9 cellular contexts compared by ENCODE assay signal in the genomic region with DNA sequence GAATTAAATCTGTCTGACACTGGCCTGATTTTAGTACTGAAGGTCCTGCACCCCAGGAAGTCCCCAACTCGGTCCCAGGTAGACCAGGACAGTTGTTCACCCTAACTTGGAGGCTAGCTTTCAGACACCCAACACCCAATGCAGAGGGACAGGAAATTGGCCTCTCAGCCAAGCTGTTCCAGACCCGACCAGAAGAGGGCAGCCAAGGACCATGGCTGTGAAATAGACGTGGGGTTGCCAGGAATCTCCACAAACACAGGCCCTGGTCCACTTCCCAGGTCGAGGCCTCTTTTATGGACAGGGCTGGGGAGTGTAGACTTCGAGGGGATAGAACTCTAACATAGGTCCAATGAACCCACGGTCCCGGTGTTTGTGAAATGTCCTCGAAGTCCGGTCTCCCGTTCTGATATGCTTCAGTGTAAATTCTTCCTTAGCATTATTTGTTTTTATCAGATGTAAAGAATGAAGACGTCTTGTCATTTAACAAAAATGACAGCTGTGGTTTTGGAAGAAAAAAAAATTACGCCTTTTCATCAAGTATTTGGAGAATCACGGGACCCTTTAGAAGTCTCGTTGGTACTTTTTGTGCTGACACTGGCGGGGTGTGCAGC.
DNase-seq lines count a peak whose midpoint lies in the region; ATAC-seq and TF ChIP-seq lines count a peak whose summit lies in the region.
"Had no signal": no experiment of that assay in that cellular context is flagged by ENCODE, and none has a peak within 500 bp of the region (broad histone marks: within the 10 kb centered on the region; RNA-seq: fewer than 3 reads in every experiment).

No MANE protein-coding gene starts in this region.

- ATAC-seq in GM18498 (IDR thresholded peaks at IDR 0.05; ENCODE audit: unreplicated experiment) = peak; percentile 79
- peak; percentile 90 for ATAC-seq in HG02885 (IDR thresholded peaks at IDR 0.05; ENCODE audit: poor library complexity, unreplicated experiment)

- H3K36me3 ChIP-seq in neural cell (ENCODE audit: insufficient read depth, low read length) = no peaks in the 10 kb centered on the region

- H2AFZ ChIP-seq in neural cell (ENCODE audit: low read depth, low read length) = no peak overlapping the region

- H3K9ac ChIP-seq in neural cell (ENCODE audit: low read length) = no peak overlapping the region

- no peak overlapping the region for H3K4me2 ChIP-seq in neural cell (ENCODE audit: low read length)

- CTCF ChIA-PET in activated CD4-positive, alpha-beta T cell treated with anti-CD3 and anti-CD28 coated beads, Interleukin-2, amount 10 ng/mL, durations not matched to agents 7 days and 5 days (lab: Charles Lee) = no interaction called here

- TF ChIP-seq RAD21 in neural cell (conservative IDR thresholded peaks at IDR 0.05) = peak; percentile 99

- POLR2A ChIA-PET in activated CD4-positive, alpha-beta T cell treated with anti-CD3 and anti-CD28 coated beads, Interleukin-2, amount 10 ng/mL, durations not matched to agents 7 days and 5 days (lab: Charles Lee) = no interaction called here

- TF ChIP-seq CTCF in AG09319 (IDR thresholded peaks at IDR 0.05; ENCODE audit: low read depth, low read length) (peak; percentile 91), neural cell (IDR thresholded peaks at IDR 0.05; ENCODE audit: poor library complexity, severe bottlenecking) (peak; percentile 97)

- no peaks in the 10 kb centered on the region for H3F3A ChIP-seq in neural cell (ENCODE audit: insufficient read depth, low read length, poor library complexity, severe bottlenecking)

- no peaks in the 10 kb centered on the region for H3K9me3 ChIP-seq in neural cell (ENCODE audit: low read length)

- H3K79me2 ChIP-seq in neural cell (replicated peaks; ENCODE audit: insufficient read depth, low read length) = no peaks in the 10 kb centered on the region

- H3K4me3 ChIP-seq in neural cell (ENCODE audit: low read length) = no peak overlapping the region
- H3K4me3 ChIP-seq: skin epidermis had no signal

- H4K20me1 ChIP-seq in neural cell (ENCODE audit: insufficient read depth) = no peaks in the 10 kb centered on the region

- H3K4me1 Mint-ChIP-seq in activated CD4-positive, alpha-beta T cell treated with anti-CD3 and anti-CD28 coated beads, Interleukin-2, amount 10 ng/mL, durations not matched to agents 7 days and 5 days = no peaks in the 10 kb centered on the region

- no peaks in the 10 kb centered on the region for H3K27me3 ChIP-seq in neural cell (ENCODE audit: insufficient read depth, low read depth, low read length)

- no peaks in the 10 kb centered on the region for H3K9me2 ChIP-seq in neural cell (ENCODE audit: insufficient read depth, low read length)

- H3K9me3 Mint-ChIP-seq in activated CD4-positive, alpha-beta T cell treated with anti-CD3 and anti-CD28 coated beads, Interleukin-2, amount 10 ng/mL, durations not matched to agents 7 days and 5 days = no peaks in the 10 kb centered on the region

- peak; percentile 14 for TF ChIP-seq EP300 in neural cell (conservative IDR thresholded peaks at IDR 0.05; ENCODE audit: poor library complexity, severe bottlenecking)

- H3K36me3 Mint-ChIP-seq in activated CD4-positive, alpha-beta T cell treated with anti-CD3 and anti-CD28 coated beads, Interleukin-2, amount 10 ng/mL, durations not matched to agents 7 days and 5 days (ENCODE audit: low read depth) = no peaks in the 10 kb centered on the region

- no peak overlapping the region for H3K27ac Mint-ChIP-seq in activated CD4-positive, alpha-beta T cell treated with anti-CD3 and anti-CD28 coated beads, Interleukin-2, amount 10 ng/mL, durations not matched to agents 7 days and 5 days

- H3K27me3 Mint-ChIP-seq in activated CD4-positive, alpha-beta T cell treated with anti-CD3 and anti-CD28 coated beads, Interleukin-2, amount 10 ng/mL, durations not matched to agents 7 days and 5 days = no peaks in the 10 kb centered on the region

- DNase-seq in AG09319 (ENCODE audit: extremely low read depth, low read depth) = peak; percentile 18
- DNase-seq in NCI-H2107 (lab: John Stamatoyannopoulos, UW) = peak; percentile 57
- peak; percentile 52 for DNase-seq in activated CD4-positive, alpha-beta T cell treated with anti-CD3 and anti-CD28 coated beads, Interleukin-2, amount 10 ng/mL, durations not matched to agents 7 days and 5 days
- DNase-seq in fibroblast of gingiva (ENCODE audit: low read depth) = peak; percentile 22
- DNase-seq in ureter (ENCODE audit: low spot score) = peak; percentile 83

- H3K4me3 Mint-ChIP-seq in activated CD4-positive, alpha-beta T cell treated with anti-CD3 and anti-CD28 coated beads, Interleukin-2, amount 10 ng/mL, durations not matched to agents 7 days and 5 days = no peak overlapping the region

- no peak overlapping the region for H3K27ac ChIP-seq in neural cell (ENCODE audit: low read length)
- H3K27ac ChIP-seq: skin epidermis had no signal

TF ChIP-seq in neural cell, 6 proteins besides CTCF, POLR2A, EP300 and RAD21:
- TF ChIP-seq MXI1 (conservative IDR thresholded peaks at IDR 0.05; ENCODE audit: poor library complexity, severe bottlenecking) (no peak), SMC3 (conservative IDR thresholded peaks at IDR 0.05; ENCODE audit: poor library complexity) (peak; percentile 99)
TF ChIP-seq in neural cell: peak in this region for 1.

Comparison
In these comparisons a context has a peak if more than half of its experiments do, and no peak if none do; other contexts are left out.
1. DNase-seq: peak in every context shown above with its lines; median percentile 83 in ureter; 57 in NCI-H2107; 52 in activated CD4-positive, alpha-beta T cell treated with anti-CD3 and anti-CD28 coated beads, Interleukin-2, amount 10 ng/mL, durations not matched to agents 7 days and 5 days; 22 in fibroblast of gingiva; 18 in AG09319.